In genomic region chr5:172179032-172179989, GRCh38 we compare ENCODE assay signal across 8 cellular contexts. TPM values are rescaled to one million over a fixed set of nuclear protein-coding genes. Genes with fewer than 3 reads are reported as not detected.
DNase-seq lines count a peak whose midpoint lies in the region; ATAC-seq and TF ChIP-seq lines count a peak whose summit lies in the region.

No MANE protein-coding gene starts in this region.

- H3K4me1 ChIP-seq in neural progenitor cell = peaks cover 8% of the 10 kb centered on the region
- H3K4me1 ChIP-seq in A673 (ENCODE audit: insufficient read depth, low read length, poor library complexity, severe bottlenecking) = no peaks in the 10 kb centered on the region

- no peaks in the 10 kb centered on the region for H3K36me3 ChIP-seq in neural progenitor cell
- H3K36me3 ChIP-seq in A673 (ENCODE audit: insufficient read depth, low read length, poor library complexity, severe bottlenecking) = no peaks in the 10 kb centered on the region

- TF ChIP-seq CTCF in WTC11 (IDR thresholded peaks at IDR 0.05) (no peak), neural progenitor cell (IDR thresholded peaks at IDR 0.05) (no peak), A673 (conservative IDR thresholded peaks at IDR 0.05; ENCODE audit: low read depth, low read length) (no peak)

- H3K9ac ChIP-seq in neural progenitor cell = no peak overlapping the region

- H3K9me3 Mint-ChIP-seq in WTC11 = peaks cover 3% of the 10 kb centered on the region; the same call in 1 of the 2 replicates
- H3K9me3 Mint-ChIP-seq in effector memory CD8-positive, alpha-beta T cell = no peaks in the 10 kb centered on the region
- H3K9me3 Mint-ChIP-seq in neural progenitor cell = peaks cover 7% of the 10 kb centered on the region

- CTCF ChIA-PET in WTC11 (lab: Charles Lee) = interaction anchor here (0.5 to 2.1 kb wide), 10 partner anchors 9 to 129 kb away, joined by 3 to 12 read pairs (median 3); partner anchors contain the start of gene STK10
- CTCF ChIA-PET in A673 (lab: Charles Lee) = no interaction called here

- H3K4me1 Mint-ChIP-seq in WTC11 = peaks cover 28% of the 10 kb centered on the region
- H3K4me1 Mint-ChIP-seq in effector memory CD8-positive, alpha-beta T cell (ENCODE audit: low read depth in 2 of 2) = peaks cover 70 to 75% of the 10 kb centered on the region in 2 donors
- H3K4me1 Mint-ChIP-seq in neural progenitor cell = peaks cover 24% of the 10 kb centered on the region

- H3K27ac Mint-ChIP-seq in WTC11 (peak overlapping the region; percentile 89), neural progenitor cell (peak overlapping the region; percentile 42)
- H3K27ac Mint-ChIP-seq in effector memory CD8-positive, alpha-beta T cell = peak overlapping the region; percentile 94 to 99

- H3K36me3 Mint-ChIP-seq in WTC11 (peaks cover 4% of the 10 kb centered on the region; the same call in 1 of the 2 replicates), neural progenitor cell (peaks cover 4% of the 10 kb centered on the region)
- peaks cover 78% of the 10 kb centered on the region for H3K36me3 Mint-ChIP-seq in effector memory CD8-positive, alpha-beta T cell (ENCODE audit: insufficient read depth)

- TF ChIP-seq POLR2A in GM19193 (IDR thresholded peaks at IDR 0.05; ENCODE audit: extremely low read depth, insufficient read depth, insufficient read length) = peak; percentile 73

- no peaks in the 10 kb centered on the region for H4K20me1 ChIP-seq in neural progenitor cell (ENCODE audit: low read depth)

- POLR2A ChIA-PET in WTC11 (lab: Charles Lee) = interaction anchor here (0.6 kb wide), 1 partner anchor 20 kb away, joined by 5 read pairs; no protein-coding TSS in a partner anchor
- POLR2A ChIA-PET in A673 (lab: Charles Lee; ENCODE audit: low non-redundant PET) = no interaction called here

- H3K79me2 ChIP-seq in neural progenitor cell (ENCODE audit: low read depth) = no peaks in the 10 kb centered on the region

- no peak overlapping the region for H2AFZ ChIP-seq in neural progenitor cell (replicated peaks)

- peak; percentile 17 for ATAC-seq in HG03442 (IDR thresholded peaks at IDR 0.05; ENCODE audit: unreplicated experiment)
- peak; percentile 40 for ATAC-seq in WTC11
- ATAC-seq in effector memory CD8-positive, alpha-beta T cell (replicated peaks) = peak; percentile 53

- H3K27me3 ChIP-seq in neural progenitor cell (no peaks in the 10 kb centered on the region), A673 (replicated peaks; ENCODE audit: insufficient read depth, low read depth, low read length, poor library complexity) (no peaks in the 10 kb centered on the region)

- no peaks in the 10 kb centered on the region; the same call in 1 of the 2 replicates for H3K27me3 Mint-ChIP-seq in WTC11 (ENCODE audit: low read depth)
- H3K27me3 Mint-ChIP-seq in effector memory CD8-positive, alpha-beta T cell = no peaks in the 10 kb centered on the region
- H3K27me3 Mint-ChIP-seq in neural progenitor cell (ENCODE audit: insufficient read depth, low read depth) = peaks cover 2% of the 10 kb centered on the region

- no peak for DNase-seq in WTC11 (ENCODE audit: low spot score)
- DNase-seq in effector memory CD8-positive, alpha-beta T cell = peak; percentile 57 to 66 (median 60)
- no peak for DNase-seq in neural progenitor cell (ENCODE audit: low spot score)
- DNase-seq in A673 (ENCODE audit: low spot score) = no peak
- no peak for DNase-seq in NCI-H128 (lab: John Stamatoyannopoulos, UW; ENCODE audit: unreplicated experiment)
- DNase-seq in NCI-H69 (lab: John Stamatoyannopoulos, UW) = no peak

- BruUV-seq in A673 (replicated peaks; lab: Mats Ljungman, UMichigan) = no TSS peak

- H3F3A ChIP-seq in neural progenitor cell (ENCODE audit: low read depth) = peaks cover 5% of the 10 kb centered on the region

- intact Hi-C loops in A673 (cut with micrococcal nuclease; ENCODE audit: unreplicated experiment) = no loop called here

- no peak overlapping the region for H3K4me2 ChIP-seq in neural progenitor cell

- H3K4me3 ChIP-seq in neural progenitor cell (no peak overlapping the region), A673 (ENCODE audit: low read depth, low read length, poor library complexity, severe bottlenecking) (no peak overlapping the region)

- H3K4me3 Mint-ChIP-seq in WTC11 (no peak overlapping the region), neural progenitor cell (no peak overlapping the region)
- H3K4me3 Mint-ChIP-seq in effector memory CD8-positive, alpha-beta T cell = peak overlapping the region; percentile 95 to 97

- H3K9me3 ChIP-seq in neural progenitor cell (ENCODE audit: low read depth) (no peaks in the 10 kb centered on the region), A673 (ENCODE audit: low read depth, low read length, poor library complexity, severe bottlenecking) (no peaks in the 10 kb centered on the region)

- no peak overlapping the region for H3K27ac ChIP-seq in neural progenitor cell
- H3K27ac ChIP-seq in A673 (ENCODE audit: low read depth, low read length, poor library complexity, severe bottlenecking) = no peak overlapping the region

TF ChIP-seq in WTC11, 78 proteins besides CTCF, POLR2A, EP300 and RAD21 (continues in another document):
- TF ChIP-seq HMGXB4 (CRISPR knock-in tag; IDR thresholded peaks at IDR 0.05) (no peak), FOXP4 (CRISPR knock-in tag; IDR thresholded peaks at IDR 0.05) (no peak), GTF2I (CRISPR knock-in tag; conservative IDR thresholded peaks at IDR 0.05) (no peak), ATF6 (CRISPR knock-in tag; IDR thresholded peaks at IDR 0.05) (no peak), RORB (CRISPR knock-in tag; IDR thresholded peaks at IDR 0.05) (no peak), ZNF281 (CRISPR knock-in tag; IDR thresholded peaks at IDR 0.05) (no peak), ZNF423 (CRISPR knock-in tag; IDR thresholded peaks at IDR 0.05) (no peak)

RNA-seq across cellular contexts. Expression of gene STK10, which starts 8.7 kb away (rescaled TPM):
- total RNA-seq in WTC11 (2021) (13.1 to 20.5 TPM (median 15.0 TPM) in 3 replicates), neural progenitor cell (ENCODE audit: low replicate concordance) (4.4 and 10.5 TPM in 2 replicates), A673 (2021) (3.8 and 3.9 TPM in 2 replicates)

RNA-seq across cellular contexts. Expression of gene EFCAB9, which starts 14.7 kb away (rescaled TPM):
- total RNA-seq in WTC11 (2021) (not detected in 3 replicates), neural progenitor cell (ENCODE audit: low replicate concordance) (not detected in 2 replicates), A673 (2021) (not detected in 2 replicates)

Comparison
In these comparisons a context has a peak if more than half of its experiments do, and no peak if none do; other contexts are left out.
1. DNase-seq: peak in effector memory CD8-positive, alpha-beta T cell (3 of 3); none in WTC11 (single experiment), neural progenitor cell (single experiment), A673 (single experiment), NCI-H128 (single experiment) and NCI-H69 (single experiment).
2. H3K27ac Mint-ChIP-seq: peak in every context shown above with its lines; median percentile 96 in effector memory CD8-positive, alpha-beta T cell; 89 in WTC11; 42 in neural progenitor cell.
3. H3K4me3 Mint-ChIP-seq: peak in effector memory CD8-positive, alpha-beta T cell (2 of 2); none in WTC11 (single experiment) and neural progenitor cell (single experiment).
4. Peak in every context shown above with its lines, with median percentiles within 50 percentile points of each other: ATAC-seq.